ENCODE assay signal across 1 cellular context in the genomic region with DNA sequence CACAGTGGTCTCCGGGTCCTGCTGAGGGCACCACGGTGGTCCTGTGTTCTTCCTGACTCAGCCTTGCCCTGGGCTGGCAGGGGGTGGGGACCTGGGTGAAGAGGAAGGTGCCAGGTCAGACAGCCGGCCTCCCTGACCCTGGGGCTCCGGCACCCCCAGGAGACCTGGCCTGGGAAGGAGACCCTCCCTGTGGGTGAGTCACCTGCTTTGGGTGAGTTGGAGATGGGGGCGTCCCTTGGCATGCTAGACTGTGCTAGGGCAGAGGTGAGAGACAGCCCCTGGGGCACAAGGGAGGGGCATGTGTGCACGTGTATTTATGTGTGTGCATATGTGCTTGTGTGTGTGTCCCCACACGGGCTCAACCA.
TF ChIP-seq lines count a peak whose summit lies in the region.

No MANE protein-coding gene starts in this region.

TF ChIP-seq in GM12878, 131 proteins besides CTCF, POLR2A, EP300 and RAD21:
- TF ChIP-seq, protein P1, sequence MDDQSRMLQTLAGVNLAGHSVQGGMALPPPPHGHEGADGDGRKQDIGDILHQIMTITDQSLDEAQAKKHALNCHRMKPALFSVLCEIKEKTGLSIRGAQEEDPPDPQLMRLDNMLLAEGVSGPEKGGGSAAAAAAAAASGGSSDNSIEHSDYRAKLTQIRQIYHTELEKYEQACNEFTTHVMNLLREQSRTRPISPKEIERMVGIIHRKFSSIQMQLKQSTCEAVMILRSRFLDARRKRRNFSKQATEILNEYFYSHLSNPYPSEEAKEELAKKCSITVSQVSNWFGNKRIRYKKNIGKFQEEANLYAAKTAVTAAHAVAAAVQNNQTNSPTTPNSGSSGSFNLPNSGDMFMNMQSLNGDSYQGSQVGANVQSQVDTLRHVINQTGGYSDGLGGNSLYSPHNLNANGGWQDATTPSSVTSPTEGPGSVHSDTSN (IDR thresholded peaks at IDR 0.05; ENCODE audit: insufficient replicate concordance, low read depth, low read length), result no peak
- TF ChIP-seq EED (IDR thresholded peaks at IDR 0.05; ENCODE audit: low read depth) (0 out of 2 replicates have a peak, but pooled peaks have one; percentile 1), IKZF2 (IDR thresholded peaks at IDR 0.05) (0 out of 4 replicates have a peak, but pooled peaks of 1 of the 2 experiments have one; percentile 4), ATF7 (IDR thresholded peaks at IDR 0.05; ENCODE audit: low read depth) (no peak), MEF2A (IDR thresholded peaks at IDR 0.05; ENCODE audit: insufficient read depth, low read depth, low read length) (no peak), BHLHE40 (IDR thresholded peaks at IDR 0.05; ENCODE audit: borderline replicate concordance in 1 of 2, low read depth in 2 of 2, low read length in 1 of 2) (peak in 1 of 2 experiments; percentile 56; a peak in 1 of 4 replicates), MXI1 (IDR thresholded peaks at IDR 0.05; ENCODE audit: low read depth, low read length) (no peak), DPF2 (IDR thresholded peaks at IDR 0.05) (peak; percentile 10; the same call in 1 of the 2 replicates)
